32 cellular contexts compared by ENCODE assay signal in the genomic region with DNA sequence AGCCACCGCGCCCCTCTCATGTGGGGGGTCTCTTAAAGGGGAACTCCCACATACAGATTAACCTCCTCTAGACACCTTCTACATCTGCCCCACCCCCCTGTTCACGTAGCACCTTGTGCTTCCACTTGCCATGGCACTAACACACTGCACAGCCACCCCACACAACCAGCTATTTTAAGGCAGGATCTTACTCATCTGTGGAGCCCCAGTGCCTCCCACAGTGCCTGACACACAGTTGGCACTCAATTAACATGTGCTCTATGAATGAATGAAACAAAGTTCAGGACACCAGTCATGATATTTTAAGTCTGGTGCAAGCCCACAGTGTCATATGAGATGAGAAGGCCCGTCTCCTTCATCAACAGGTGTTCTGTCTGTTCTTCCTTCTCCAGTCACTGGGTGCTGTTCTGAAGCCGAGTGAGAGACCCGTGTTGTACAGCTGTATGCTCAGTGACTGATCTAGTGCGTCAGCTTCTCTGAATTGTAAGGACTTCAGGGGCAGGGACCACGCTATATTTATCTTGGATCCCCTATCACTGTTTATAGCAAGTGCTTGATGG.
"Had no signal": no experiment of that assay in that cellular context is flagged by ENCODE, and none has a peak within 500 bp of the region (broad histone marks: within the 10 kb centered on the region; RNA-seq: fewer than 3 reads in every experiment).

No MANE protein-coding gene starts in this region.

- H3K4me1 ChIP-seq: adrenal gland, colonic mucosa, tibial nerve had no signal

- H3K27me3 ChIP-seq: adrenal gland, body of pancreas, colonic mucosa, hepatocyte, tibial nerve had no signal

- H3K4me2 ChIP-seq: hepatocyte, smooth muscle cell had no signal

- H3K9me3 Mint-ChIP-seq: activated CD4-positive, alpha-beta memory T cell treated with anti-CD3 and anti-CD28 coated beads for 36 hours; activated CD4-positive, alpha-beta T cell treated with anti-CD3 and anti-CD28 coated beads, Interleukin-2, amount 10 ng/mL, durations not matched to agents 24 days and 14 days; activated naive CD4-positive, alpha-beta T cell treated with anti-CD3 and anti-CD28 coated beads for 36 hours; activated naive CD8-positive, alpha-beta T cell treated with anti-CD3 and anti-CD28 coated beads for 36 hours; activated T-helper 1 cell treated with anti-CD3 and anti-CD28 coated beads, Interleukin-12 subunit alpha, Interleukin-12 subunit beta, Interleukin-2, Interleukin-4 antibody, amounts not matched to agents 30 ng/mL and 10 ng/mL and 1 ng/mL, durations not matched to agents 14 hours and 24 hours and 36 hours; T-helper 1 cell treated with Interleukin-12 subunit alpha and Interleukin-12 subunit beta and Interleukin-4 antibody, amounts not matched to agents 30 μg/mL and 1 μg/mL, for 36 hours had no signal

- H3K4me3 ChIP-seq: adrenal gland, body of pancreas, cardiac muscle cell, colonic mucosa, hepatocyte, smooth muscle cell, tibial nerve had no signal

- H3K4me3 Mint-ChIP-seq: activated CD4-positive, alpha-beta memory T cell treated with anti-CD3 and anti-CD28 coated beads for 36 hours; activated CD4-positive, alpha-beta T cell treated with anti-CD3 and anti-CD28 coated beads, Interleukin-2, amount 10 ng/mL, durations not matched to agents 24 days and 14 days; activated naive CD4-positive, alpha-beta T cell treated with anti-CD3 and anti-CD28 coated beads for 36 hours; activated naive CD8-positive, alpha-beta T cell treated with anti-CD3 and anti-CD28 coated beads for 36 hours; activated T-helper 1 cell treated with anti-CD3 and anti-CD28 coated beads, Interleukin-12 subunit alpha, Interleukin-12 subunit beta, Interleukin-2, Interleukin-4 antibody, amounts not matched to agents 30 ng/mL and 10 ng/mL and 1 ng/mL, durations not matched to agents 14 hours and 24 hours and 36 hours; naive B cell; T-helper 1 cell treated with Interleukin-12 subunit alpha and Interleukin-12 subunit beta and Interleukin-4 antibody, amounts not matched to agents 30 μg/mL and 1 μg/mL, for 36 hours had no signal

- DNase-seq: activated CD4-positive, alpha-beta memory T cell treated with anti-CD3 and anti-CD28 coated beads for 36 hours; activated CD4-positive, alpha-beta T cell treated with anti-CD3 and anti-CD28 coated beads, Interleukin-2, amount 10 ng/mL, durations not matched to agents 24 days and 14 days; activated CD4-positive, CD25-positive, alpha-beta regulatory T cell treated with anti-CD3 and anti-CD28 coated beads, Interleukin-2, amount 50 U/mL, for 72 hours; activated CD8-positive, alpha-beta memory T cell treated with anti-CD3 and anti-CD28 coated beads, Interleukin-2, amount 50 U/mL, for 4 hours; activated effector memory CD4-positive, alpha-beta T cell treated with anti-CD3 and anti-CD28 coated beads, Interleukin-2, amount 50 U/mL, for 16 hours; activated naive CD4-positive, alpha-beta T cell treated with anti-CD3 and anti-CD28 coated beads for 36 hours; activated naive CD8-positive, alpha-beta T cell treated with anti-CD3 and anti-CD28 coated beads for 36 hours; activated T-cell treated with anti-CD3 and anti-CD28 coated beads, Interleukin-2, amount 50 U/mL, for 1 hour; adrenal gland; aorta; body of pancreas; cerebellar nuclear complex; colonic mucosa; effector memory CD4-positive, alpha-beta T cell; glutamatergic neuron; left cardiac atrium; left ventricle myocardium superior; naive B cell; posterior cingulate gyrus; retina; stimulated activated CD4-positive, alpha-beta T cell treated with anti-CD3 and anti-CD28 coated beads, Interleukin-1b, Interleukin-23, amount 100 ng/mL, for 48 hours; stimulated activated CD4-positive, alpha-beta T cell treated with anti-CD3 and anti-CD28 coated beads, Interleukin-4, amount 100 ng/mL, for 4 hours; stimulated activated naive CD4-positive, alpha-beta T cell treated with Interleukin-2 at 50 U/mL for 16 hours; T-helper 9 cell had no signal

- H3K27ac Mint-ChIP-seq: activated CD4-positive, alpha-beta memory T cell treated with anti-CD3 and anti-CD28 coated beads for 36 hours; activated CD4-positive, alpha-beta T cell treated with anti-CD3 and anti-CD28 coated beads, Interleukin-2, amount 10 ng/mL, durations not matched to agents 24 days and 14 days; activated naive CD4-positive, alpha-beta T cell treated with anti-CD3 and anti-CD28 coated beads for 36 hours; activated naive CD8-positive, alpha-beta T cell treated with anti-CD3 and anti-CD28 coated beads for 36 hours; activated T-helper 1 cell treated with anti-CD3 and anti-CD28 coated beads, Interleukin-12 subunit alpha, Interleukin-12 subunit beta, Interleukin-2, Interleukin-4 antibody, amounts not matched to agents 30 ng/mL and 10 ng/mL and 1 ng/mL, durations not matched to agents 14 hours and 24 hours and 36 hours; naive B cell; T-helper 1 cell treated with Interleukin-12 subunit alpha and Interleukin-12 subunit beta and Interleukin-4 antibody, amounts not matched to agents 30 μg/mL and 1 μg/mL, for 36 hours had no signal

- H3K27ac ChIP-seq: adrenal gland, body of pancreas, cardiac muscle cell, colonic mucosa, hepatocyte, tibial nerve had no signal

- FAIRE-seq: frontal cortex, keratinocyte had no signal

- H3K79me2 ChIP-seq: hepatocyte had no signal

- H3K4me1 Mint-ChIP-seq: activated CD4-positive, alpha-beta T cell treated with anti-CD3 and anti-CD28 coated beads, Interleukin-2, amount 10 ng/mL, durations not matched to agents 24 days and 14 days; activated naive CD8-positive, alpha-beta T cell treated with anti-CD3 and anti-CD28 coated beads for 36 hours; naive B cell had no signal

- H3K27me3 Mint-ChIP-seq: activated CD4-positive, alpha-beta memory T cell treated with anti-CD3 and anti-CD28 coated beads for 36 hours; activated CD4-positive, alpha-beta T cell treated with anti-CD3 and anti-CD28 coated beads, Interleukin-2, amount 10 ng/mL, durations not matched to agents 24 days and 14 days had no signal

- H3K36me3 ChIP-seq: adrenal gland, cardiac muscle cell, colonic mucosa, tibial nerve had no signal

- H3K9me3 ChIP-seq: adrenal gland, body of pancreas, colonic mucosa, tibial nerve had no signal

- H3K36me3 Mint-ChIP-seq: activated CD4-positive, alpha-beta memory T cell treated with anti-CD3 and anti-CD28 coated beads for 36 hours; activated naive CD8-positive, alpha-beta T cell treated with anti-CD3 and anti-CD28 coated beads for 36 hours; naive B cell had no signal

- H2AFZ ChIP-seq: hepatocyte had no signal
